1 cellular context compared by ENCODE assay signal in the genomic region with DNA sequence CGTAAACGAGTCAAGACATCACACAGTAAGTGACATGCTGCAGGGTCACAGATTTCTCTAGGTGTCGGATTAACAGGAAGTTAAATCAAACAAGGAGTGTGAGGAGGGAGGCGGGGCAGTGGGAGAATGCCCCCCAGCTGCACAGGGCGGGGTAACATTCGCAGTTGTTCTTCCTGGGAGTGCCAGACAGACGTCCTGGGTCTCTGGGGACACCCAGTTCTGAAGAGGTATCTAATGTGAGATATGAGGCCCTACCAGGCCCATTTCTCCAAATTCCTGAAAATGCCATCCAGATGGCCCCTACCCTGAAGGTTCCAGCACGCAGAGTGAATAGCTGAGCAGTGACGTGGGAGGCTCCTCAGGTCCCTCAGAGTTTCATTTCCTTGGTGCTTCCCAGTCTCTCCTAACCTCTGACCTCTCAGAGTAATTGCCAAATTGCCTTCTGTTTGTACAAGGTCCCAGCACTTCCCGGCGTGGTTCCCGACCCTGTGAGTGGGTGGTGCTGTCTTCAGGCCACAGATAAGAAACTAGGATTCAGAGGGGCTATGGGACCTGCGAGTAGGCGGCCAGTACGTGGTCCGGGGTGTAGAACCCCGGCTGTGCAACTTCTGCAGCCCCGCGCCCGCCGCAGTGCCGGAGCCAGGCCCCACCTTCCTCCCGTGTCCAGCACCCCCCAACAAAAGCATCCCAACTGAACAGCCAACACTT.
A peak's percentile ranks its signal among the peaks of the same experiment; 100 is the strongest.
TF ChIP-seq lines count a peak whose summit lies in the region.

No MANE protein-coding gene starts in this region.

TF ChIP-seq in HepG2, 621 proteins besides CTCF, POLR2A, EP300 and RAD21 (continued from another document and continues in another):
- TF ChIP-seq ZNF451 (CRISPR knock-in tag; IDR thresholded peaks at IDR 0.05) (no peak), RXRB (CRISPR knock-in tag; IDR thresholded peaks at IDR 0.05; ENCODE audit: borderline replicate concordance) (peak; percentile 73), ZNF589 (CRISPR knock-in tag; conservative IDR thresholded peaks at IDR 0.05) (no peak), ZNF678 (CRISPR knock-in tag; IDR thresholded peaks at IDR 0.05) (no peak), NPAS2 (CRISPR knock-in tag; IDR thresholded peaks at IDR 0.05; ENCODE audit: borderline replicate concordance) (no peak), FOXA1 (IDR thresholded peaks at IDR 0.05) (no peak), FOXA1 (CRISPR knock-in tag; IDR thresholded peaks at IDR 0.05) (peak; percentile 51), ZNF850 (CRISPR knock-in tag; conservative IDR thresholded peaks at IDR 0.05) (no peak), ZFP62 (CRISPR knock-in tag; IDR thresholded peaks at IDR 0.05) (no peak), MIXL1 (CRISPR knock-in tag; IDR thresholded peaks at IDR 0.05) (peak; percentile 85), CHD2 (IDR thresholded peaks at IDR 0.05; ENCODE audit: low read depth, low read length) (no peak; the same call in 1 of the 2 replicates), ZNF530 (CRISPR knock-in tag; IDR thresholded peaks at IDR 0.05; ENCODE audit: low read depth) (no peak), ZNF264 (CRISPR knock-in tag; IDR thresholded peaks at IDR 0.05) (peak; percentile 55; the same call in 1 of the 2 replicates), ZNF747 (CRISPR knock-in tag; IDR thresholded peaks at IDR 0.05; ENCODE audit: borderline replicate concordance) (no peak; the same call in 1 of the 2 replicates), ZNF10 (CRISPR knock-in tag; IDR thresholded peaks at IDR 0.05; ENCODE audit: borderline replicate concordance, low read depth) (no peak), KDM3A (CRISPR knock-in tag; IDR thresholded peaks at IDR 0.05; ENCODE audit: low read depth) (peak; percentile 64; the same call in 1 of the 2 replicates), ZC3H4 (CRISPR knock-in tag; IDR thresholded peaks at IDR 0.05; ENCODE audit: borderline replicate concordance) (0 out of 2 replicates have a peak, but pooled peaks have one; percentile 50), MTA3 (CRISPR knock-in tag; IDR thresholded peaks at IDR 0.05) (no peak), FOXA3 (CRISPR knock-in tag; IDR thresholded peaks at IDR 0.05) (peak; percentile 73), SCMH1 (CRISPR knock-in tag; IDR thresholded peaks at IDR 0.05; ENCODE audit: borderline replicate concordance) (no peak), SP4 (CRISPR knock-in tag; IDR thresholded peaks at IDR 0.05) (peak; percentile 53; the same call in 1 of the 2 replicates), ZNF550 (CRISPR knock-in tag; IDR thresholded peaks at IDR 0.05; ENCODE audit: borderline replicate concordance) (no peak), ZMYM4 (CRISPR knock-in tag; IDR thresholded peaks at IDR 0.05) (peak; percentile 65), ZNF383 (CRISPR knock-in tag; IDR thresholded peaks at IDR 0.05; ENCODE audit: borderline replicate concordance) (0 out of 2 replicates have a peak, but pooled peaks have one; percentile 68), ATF7-NPFF (CRISPR knock-in tag; IDR thresholded peaks at IDR 0.05; ENCODE audit: low read depth) (no peak), NFRKB (IDR thresholded peaks at IDR 0.05) (no peak), ZC3H13 (CRISPR knock-in tag; IDR thresholded peaks at IDR 0.05) (peak; percentile 93), NAIF1 (CRISPR knock-in tag; IDR thresholded peaks at IDR 0.05; ENCODE audit: borderline replicate concordance) (no peak), CENPX (CRISPR knock-in tag; IDR thresholded peaks at IDR 0.05) (no peak), ZNF138 (CRISPR knock-in tag; IDR thresholded peaks at IDR 0.05; ENCODE audit: low read depth) (no peak), ATRX (CRISPR knock-in tag; IDR thresholded peaks at IDR 0.05; ENCODE audit: borderline replicate concordance) (no peak), THYN1 (CRISPR knock-in tag; IDR thresholded peaks at IDR 0.05; ENCODE audit: borderline replicate concordance, low read depth) (no peak), BORCS8-MEF2B (CRISPR knock-in tag; IDR thresholded peaks at IDR 0.05) (peak; percentile 35; the same call in 1 of the 2 replicates), U2AF2 (IDR thresholded peaks at IDR 0.05; ENCODE audit: low read depth, low read length) (0 out of 2 replicates have a peak, but pooled peaks have one; percentile 11), KMT2A (CRISPR knock-in tag; IDR thresholded peaks at IDR 0.05) (peak; percentile 76; the same call in 1 of the 2 replicates)
- TF ChIP-seq, protein P1, sequence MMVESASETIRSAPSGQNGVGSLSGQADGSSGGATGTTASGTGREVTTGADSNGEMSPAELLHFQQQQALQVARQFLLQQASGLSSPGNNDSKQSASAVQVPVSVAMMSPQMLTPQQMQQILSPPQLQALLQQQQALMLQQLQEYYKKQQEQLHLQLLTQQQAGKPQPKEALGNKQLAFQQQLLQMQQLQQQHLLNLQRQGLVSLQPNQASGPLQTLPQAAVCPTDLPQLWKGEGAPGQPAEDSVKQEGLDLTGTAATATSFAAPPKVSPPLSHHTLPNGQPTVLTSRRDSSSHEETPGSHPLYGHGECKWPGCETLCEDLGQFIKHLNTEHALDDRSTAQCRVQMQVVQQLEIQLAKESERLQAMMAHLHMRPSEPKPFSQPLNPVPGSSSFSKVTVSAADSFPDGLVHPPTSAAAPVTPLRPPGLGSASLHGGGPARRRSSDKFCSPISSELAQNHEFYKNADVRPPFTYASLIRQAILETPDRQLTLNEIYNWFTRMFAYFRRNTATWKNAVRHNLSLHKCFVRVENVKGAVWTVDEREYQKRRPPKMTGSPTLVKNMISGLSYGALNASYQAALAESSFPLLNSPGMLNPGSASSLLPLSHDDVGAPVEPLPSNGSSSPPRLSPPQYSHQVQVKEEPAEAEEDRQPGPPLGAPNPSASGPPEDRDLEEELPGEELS (CRISPR knock-in tag; IDR thresholded peaks at IDR 0.05) = peak; percentile 79
- TF ChIP-seq, protein P2, sequence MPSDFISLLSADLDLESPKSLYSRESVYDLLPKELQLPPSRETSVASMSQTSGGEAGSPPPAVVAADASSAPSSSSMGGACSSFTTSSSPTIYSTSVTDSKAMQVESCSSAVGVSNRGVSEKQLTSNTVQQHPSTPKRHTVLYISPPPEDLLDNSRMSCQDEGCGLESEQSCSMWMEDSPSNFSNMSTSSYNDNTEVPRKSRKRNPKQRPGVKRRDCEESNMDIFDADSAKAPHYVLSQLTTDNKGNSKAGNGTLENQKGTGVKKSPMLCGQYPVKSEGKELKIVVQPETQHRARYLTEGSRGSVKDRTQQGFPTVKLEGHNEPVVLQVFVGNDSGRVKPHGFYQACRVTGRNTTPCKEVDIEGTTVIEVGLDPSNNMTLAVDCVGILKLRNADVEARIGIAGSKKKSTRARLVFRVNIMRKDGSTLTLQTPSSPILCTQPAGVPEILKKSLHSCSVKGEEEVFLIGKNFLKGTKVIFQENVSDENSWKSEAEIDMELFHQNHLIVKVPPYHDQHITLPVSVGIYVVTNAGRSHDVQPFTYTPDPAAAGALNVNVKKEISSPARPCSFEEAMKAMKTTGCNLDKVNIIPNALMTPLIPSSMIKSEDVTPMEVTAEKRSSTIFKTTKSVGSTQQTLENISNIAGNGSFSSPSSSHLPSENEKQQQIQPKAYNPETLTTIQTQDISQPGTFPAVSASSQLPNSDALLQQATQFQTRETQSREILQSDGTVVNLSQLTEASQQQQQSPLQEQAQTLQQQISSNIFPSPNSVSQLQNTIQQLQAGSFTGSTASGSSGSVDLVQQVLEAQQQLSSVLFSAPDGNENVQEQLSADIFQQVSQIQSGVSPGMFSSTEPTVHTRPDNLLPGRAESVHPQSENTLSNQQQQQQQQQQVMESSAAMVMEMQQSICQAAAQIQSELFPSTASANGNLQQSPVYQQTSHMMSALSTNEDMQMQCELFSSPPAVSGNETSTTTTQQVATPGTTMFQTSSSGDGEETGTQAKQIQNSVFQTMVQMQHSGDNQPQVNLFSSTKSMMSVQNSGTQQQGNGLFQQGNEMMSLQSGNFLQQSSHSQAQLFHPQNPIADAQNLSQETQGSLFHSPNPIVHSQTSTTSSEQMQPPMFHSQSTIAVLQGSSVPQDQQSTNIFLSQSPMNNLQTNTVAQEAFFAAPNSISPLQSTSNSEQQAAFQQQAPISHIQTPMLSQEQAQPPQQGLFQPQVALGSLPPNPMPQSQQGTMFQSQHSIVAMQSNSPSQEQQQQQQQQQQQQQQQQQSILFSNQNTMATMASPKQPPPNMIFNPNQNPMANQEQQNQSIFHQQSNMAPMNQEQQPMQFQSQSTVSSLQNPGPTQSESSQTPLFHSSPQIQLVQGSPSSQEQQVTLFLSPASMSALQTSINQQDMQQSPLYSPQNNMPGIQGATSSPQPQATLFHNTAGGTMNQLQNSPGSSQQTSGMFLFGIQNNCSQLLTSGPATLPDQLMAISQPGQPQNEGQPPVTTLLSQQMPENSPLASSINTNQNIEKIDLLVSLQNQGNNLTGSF (CRISPR knock-in tag; IDR thresholded peaks at IDR 0.05) = 0 out of 2 replicates have a peak, but pooled peaks have one; percentile 20
- TF ChIP-seq, protein P3, sequence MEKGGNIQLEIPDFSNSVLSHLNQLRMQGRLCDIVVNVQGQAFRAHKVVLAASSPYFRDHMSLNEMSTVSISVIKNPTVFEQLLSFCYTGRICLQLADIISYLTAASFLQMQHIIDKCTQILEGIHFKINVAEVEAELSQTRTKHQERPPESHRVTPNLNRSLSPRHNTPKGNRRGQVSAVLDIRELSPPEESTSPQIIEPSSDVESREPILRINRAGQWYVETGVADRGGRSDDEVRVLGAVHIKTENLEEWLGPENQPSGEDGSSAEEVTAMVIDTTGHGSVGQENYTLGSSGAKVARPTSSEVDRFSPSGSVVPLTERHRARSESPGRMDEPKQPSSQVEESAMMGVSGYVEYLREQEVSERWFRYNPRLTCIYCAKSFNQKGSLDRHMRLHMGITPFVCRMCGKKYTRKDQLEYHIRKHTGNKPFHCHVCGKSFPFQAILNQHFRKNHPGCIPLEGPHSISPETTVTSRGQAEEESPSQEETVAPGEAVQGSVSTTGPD (CRISPR knock-in tag; IDR thresholded peaks at IDR 0.05) = no peak
- TF ChIP-seq, protein P4, sequence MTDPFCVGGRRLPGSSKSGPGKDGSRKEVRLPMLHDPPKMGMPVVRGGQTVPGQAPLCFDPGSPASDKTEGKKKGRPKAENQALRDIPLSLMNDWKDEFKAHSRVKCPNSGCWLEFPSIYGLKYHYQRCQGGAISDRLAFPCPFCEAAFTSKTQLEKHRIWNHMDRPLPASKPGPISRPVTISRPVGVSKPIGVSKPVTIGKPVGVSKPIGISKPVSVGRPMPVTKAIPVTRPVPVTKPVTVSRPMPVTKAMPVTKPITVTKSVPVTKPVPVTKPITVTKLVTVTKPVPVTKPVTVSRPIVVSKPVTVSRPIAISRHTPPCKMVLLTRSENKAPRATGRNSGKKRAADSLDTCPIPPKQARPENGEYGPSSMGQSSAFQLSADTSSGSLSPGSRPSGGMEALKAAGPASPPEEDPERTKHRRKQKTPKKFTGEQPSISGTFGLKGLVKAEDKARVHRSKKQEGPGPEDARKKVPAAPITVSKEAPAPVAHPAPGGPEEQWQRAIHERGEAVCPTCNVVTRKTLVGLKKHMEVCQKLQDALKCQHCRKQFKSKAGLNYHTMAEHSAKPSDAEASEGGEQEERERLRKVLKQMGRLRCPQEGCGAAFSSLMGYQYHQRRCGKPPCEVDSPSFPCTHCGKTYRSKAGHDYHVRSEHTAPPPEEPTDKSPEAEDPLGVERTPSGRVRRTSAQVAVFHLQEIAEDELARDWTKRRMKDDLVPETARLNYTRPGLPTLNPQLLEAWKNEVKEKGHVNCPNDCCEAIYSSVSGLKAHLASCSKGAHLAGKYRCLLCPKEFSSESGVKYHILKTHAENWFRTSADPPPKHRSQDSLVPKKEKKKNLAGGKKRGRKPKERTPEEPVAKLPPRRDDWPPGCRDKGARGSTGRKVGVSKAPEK (CRISPR knock-in tag; IDR thresholded peaks at IDR 0.05; ENCODE audit: borderline replicate concordance) = peak; percentile 73; the same call in 1 of the 2 replicates
- TF ChIP-seq, protein P5, sequence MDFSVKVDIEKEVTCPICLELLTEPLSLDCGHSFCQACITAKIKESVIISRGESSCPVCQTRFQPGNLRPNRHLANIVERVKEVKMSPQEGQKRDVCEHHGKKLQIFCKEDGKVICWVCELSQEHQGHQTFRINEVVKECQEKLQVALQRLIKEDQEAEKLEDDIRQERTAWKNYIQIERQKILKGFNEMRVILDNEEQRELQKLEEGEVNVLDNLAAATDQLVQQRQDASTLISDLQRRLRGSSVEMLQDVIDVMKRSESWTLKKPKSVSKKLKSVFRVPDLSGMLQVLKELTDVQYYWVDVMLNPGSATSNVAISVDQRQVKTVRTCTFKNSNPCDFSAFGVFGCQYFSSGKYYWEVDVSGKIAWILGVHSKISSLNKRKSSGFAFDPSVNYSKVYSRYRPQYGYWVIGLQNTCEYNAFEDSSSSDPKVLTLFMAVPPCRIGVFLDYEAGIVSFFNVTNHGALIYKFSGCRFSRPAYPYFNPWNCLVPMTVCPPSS (IDR thresholded peaks at IDR 0.05) = no peak
- TF ChIP-seq, protein P6, sequence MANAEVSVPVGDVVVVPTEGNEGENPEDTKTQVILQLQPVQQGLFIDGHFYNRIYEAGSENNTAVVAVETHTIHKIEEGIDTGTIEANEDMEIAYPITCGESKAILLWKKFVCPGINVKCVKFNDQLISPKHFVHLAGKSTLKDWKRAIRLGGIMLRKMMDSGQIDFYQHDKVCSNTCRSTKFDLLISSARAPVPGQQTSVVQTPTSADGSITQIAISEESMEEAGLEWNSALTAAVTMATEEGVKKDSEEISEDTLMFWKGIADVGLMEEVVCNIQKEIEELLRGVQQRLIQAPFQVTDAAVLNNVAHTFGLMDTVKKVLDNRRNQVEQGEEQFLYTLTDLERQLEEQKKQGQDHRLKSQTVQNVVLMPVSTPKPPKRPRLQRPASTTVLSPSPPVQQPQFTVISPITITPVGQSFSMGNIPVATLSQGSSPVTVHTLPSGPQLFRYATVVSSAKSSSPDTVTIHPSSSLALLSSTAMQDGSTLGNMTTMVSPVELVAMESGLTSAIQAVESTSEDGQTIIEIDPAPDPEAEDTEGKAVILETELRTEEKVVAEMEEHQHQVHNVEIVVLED (CRISPR knock-in tag; IDR thresholded peaks at IDR 0.05; ENCODE audit: borderline replicate concordance) = no peak
- TF ChIP-seq, protein P7, sequence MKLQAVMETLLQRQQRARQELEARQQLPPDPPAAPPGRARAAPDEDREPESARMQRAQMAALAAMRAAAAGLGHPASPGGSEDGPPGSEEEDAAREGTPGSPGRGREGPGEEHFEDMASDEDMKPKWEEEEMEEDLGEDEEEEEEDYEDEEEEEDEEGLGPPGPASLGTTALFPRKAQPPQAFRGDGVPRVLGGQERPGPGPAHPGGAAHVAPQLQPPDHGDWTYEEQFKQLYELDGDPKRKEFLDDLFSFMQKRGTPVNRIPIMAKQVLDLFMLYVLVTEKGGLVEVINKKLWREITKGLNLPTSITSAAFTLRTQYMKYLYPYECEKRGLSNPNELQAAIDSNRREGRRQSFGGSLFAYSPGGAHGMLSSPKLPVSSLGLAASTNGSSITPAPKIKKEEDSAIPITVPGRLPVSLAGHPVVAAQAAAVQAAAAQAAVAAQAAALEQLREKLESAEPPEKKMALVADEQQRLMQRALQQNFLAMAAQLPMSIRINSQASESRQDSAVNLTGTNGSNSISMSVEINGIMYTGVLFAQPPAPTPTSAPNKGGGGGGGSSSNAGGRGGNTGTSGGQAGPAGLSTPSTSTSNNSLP (IDR thresholded peaks at IDR 0.05; ENCODE audit: low read depth, low read length) = 0 out of 2 replicates have a peak, but pooled peaks have one; percentile 33
- TF ChIP-seq, protein P8, sequence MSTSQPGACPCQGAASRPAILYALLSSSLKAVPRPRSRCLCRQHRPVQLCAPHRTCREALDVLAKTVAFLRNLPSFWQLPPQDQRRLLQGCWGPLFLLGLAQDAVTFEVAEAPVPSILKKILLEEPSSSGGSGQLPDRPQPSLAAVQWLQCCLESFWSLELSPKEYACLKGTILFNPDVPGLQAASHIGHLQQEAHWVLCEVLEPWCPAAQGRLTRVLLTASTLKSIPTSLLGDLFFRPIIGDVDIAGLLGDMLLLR (CRISPR knock-in tag; IDR thresholded peaks at IDR 0.05) = peak; percentile 44; the same call in 1 of the 2 replicates
